1 cellular context compared by ENCODE assay signal in the genomic region with DNA sequence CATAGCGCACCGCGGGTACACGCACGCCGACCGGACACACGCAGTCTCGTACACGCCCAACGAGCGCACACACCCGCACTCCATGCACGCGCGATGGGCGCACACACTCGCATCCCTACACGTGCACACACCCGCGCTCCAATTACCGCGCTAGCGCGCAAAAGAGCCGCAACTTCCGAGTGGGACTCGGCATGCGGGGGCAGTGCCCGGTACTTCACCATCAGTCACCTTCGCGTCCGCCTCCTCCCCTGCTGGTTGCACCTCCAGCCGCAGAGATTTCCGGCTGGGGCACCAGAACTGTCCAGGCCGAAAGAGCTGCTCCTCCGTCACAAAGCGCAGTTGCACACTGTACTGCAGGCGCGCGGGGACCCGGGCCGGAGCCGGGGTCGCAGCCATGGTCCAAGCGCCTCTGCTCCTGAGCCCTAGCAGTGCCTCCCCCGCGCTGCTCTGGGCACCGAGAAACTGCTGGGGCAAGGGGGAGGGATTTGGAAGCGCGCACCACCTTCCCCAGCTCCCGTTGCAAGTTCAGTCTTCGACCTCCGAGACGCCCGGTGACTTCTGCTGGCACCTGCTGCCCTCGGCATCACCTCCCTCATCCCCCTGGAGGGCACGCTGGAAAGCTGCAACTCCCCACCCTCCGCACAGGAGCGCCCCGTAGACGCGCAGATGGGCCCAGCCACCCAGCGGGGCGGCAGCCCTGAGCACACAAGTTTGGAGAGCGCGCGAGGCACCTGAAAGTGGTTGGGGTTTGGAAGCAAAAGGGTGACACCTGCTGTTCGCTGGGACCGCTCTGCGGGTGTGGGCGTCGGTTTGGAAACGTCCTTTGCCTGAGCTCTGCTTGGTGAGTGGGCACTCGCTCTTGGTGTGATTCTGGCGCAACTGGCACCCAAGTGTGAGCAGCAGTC.
TF ChIP-seq lines count a peak whose summit lies in the region.

No MANE protein-coding gene starts in this region.

TF ChIP-seq in HepG2, 621 proteins besides CTCF, POLR2A, EP300 and RAD21 (continued from another document and continues in another):
- TF ChIP-seq, protein P1, sequence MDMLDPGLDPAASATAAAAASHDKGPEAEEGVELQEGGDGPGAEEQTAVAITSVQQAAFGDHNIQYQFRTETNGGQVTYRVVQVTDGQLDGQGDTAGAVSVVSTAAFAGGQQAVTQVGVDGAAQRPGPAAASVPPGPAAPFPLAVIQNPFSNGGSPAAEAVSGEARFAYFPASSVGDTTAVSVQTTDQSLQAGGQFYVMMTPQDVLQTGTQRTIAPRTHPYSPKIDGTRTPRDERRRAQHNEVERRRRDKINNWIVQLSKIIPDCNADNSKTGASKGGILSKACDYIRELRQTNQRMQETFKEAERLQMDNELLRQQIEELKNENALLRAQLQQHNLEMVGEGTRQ (IDR thresholded peaks at IDR 0.05; ENCODE audit: low read depth, low read length), result no peak
- TF ChIP-seq, protein P1 (CRISPR knock-in tag; IDR thresholded peaks at IDR 0.05; ENCODE audit: borderline replicate concordance), result no peak
- TF ChIP-seq NAIF1 (CRISPR knock-in tag; IDR thresholded peaks at IDR 0.05; ENCODE audit: borderline replicate concordance), result no peak
- no peak for TF ChIP-seq ONECUT2 (CRISPR knock-in tag; IDR thresholded peaks at IDR 0.05)
- 0 out of 2 replicates have a peak, but pooled peaks have one; percentile 25 for TF ChIP-seq SP2 (CRISPR knock-in tag; IDR thresholded peaks at IDR 0.05)
- TF ChIP-seq, protein P2, sequence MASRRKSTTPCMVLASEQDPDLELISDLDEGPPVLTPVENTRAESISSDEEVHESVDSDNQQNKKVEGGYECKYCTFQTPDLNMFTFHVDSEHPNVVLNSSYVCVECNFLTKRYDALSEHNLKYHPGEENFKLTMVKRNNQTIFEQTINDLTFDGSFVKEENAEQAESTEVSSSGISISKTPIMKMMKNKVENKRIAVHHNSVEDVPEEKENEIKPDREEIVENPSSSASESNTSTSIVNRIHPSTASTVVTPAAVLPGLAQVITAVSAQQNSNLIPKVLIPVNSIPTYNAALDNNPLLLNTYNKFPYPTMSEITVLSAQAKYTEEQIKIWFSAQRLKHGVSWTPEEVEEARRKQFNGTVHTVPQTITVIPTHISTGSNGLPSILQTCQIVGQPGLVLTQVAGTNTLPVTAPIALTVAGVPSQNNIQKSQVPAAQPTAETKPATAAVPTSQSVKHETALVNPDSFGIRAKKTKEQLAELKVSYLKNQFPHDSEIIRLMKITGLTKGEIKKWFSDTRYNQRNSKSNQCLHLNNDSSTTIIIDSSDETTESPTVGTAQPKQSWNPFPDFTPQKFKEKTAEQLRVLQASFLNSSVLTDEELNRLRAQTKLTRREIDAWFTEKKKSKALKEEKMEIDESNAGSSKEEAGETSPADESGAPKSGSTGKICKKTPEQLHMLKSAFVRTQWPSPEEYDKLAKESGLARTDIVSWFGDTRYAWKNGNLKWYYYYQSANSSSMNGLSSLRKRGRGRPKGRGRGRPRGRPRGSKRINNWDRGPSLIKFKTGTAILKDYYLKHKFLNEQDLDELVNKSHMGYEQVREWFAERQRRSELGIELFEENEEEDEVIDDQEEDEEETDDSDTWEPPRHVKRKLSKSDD (CRISPR knock-in tag; IDR thresholded peaks at IDR 0.05; ENCODE audit: low read depth), result no peak
- TF ChIP-seq, protein P3, sequence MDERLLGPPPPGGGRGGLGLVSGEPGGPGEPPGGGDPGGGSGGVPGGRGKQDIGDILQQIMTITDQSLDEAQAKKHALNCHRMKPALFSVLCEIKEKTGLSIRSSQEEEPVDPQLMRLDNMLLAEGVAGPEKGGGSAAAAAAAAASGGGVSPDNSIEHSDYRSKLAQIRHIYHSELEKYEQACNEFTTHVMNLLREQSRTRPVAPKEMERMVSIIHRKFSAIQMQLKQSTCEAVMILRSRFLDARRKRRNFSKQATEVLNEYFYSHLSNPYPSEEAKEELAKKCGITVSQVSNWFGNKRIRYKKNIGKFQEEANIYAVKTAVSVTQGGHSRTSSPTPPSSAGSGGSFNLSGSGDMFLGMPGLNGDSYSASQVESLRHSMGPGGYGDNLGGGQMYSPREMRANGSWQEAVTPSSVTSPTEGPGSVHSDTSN (CRISPR knock-in tag; IDR thresholded peaks at IDR 0.05), result no peak
- TF ChIP-seq ZNF446 (CRISPR knock-in tag; IDR thresholded peaks at IDR 0.05), result no peak
- no peak for TF ChIP-seq ZNF207 (IDR thresholded peaks at IDR 0.05; ENCODE audit: borderline replicate concordance)
- TF ChIP-seq, protein P4, sequence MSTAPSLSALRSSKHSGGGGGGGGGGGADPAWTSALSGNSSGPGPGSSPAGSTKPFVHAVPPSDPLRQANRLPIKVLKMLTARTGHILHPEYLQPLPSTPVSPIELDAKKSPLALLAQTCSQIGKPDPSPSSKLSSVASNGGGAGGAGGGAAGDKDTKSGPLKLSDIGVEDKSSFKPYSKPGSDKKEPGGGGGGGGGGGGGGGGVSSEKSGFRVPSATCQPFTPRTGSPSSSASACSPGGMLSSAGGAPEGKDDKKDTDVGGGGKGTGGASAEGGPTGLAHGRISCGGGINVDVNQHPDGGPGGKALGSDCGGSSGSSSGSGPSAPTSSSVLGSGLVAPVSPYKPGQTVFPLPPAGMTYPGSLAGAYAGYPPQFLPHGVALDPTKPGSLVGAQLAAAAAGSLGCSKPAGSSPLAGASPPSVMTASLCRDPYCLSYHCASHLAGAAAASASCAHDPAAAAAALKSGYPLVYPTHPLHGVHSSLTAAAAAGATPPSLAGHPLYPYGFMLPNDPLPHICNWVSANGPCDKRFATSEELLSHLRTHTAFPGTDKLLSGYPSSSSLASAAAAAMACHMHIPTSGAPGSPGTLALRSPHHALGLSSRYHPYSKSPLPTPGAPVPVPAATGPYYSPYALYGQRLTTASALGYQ (CRISPR knock-in tag; IDR thresholded peaks at IDR 0.05), result no peak
- TF ChIP-seq, protein P5, sequence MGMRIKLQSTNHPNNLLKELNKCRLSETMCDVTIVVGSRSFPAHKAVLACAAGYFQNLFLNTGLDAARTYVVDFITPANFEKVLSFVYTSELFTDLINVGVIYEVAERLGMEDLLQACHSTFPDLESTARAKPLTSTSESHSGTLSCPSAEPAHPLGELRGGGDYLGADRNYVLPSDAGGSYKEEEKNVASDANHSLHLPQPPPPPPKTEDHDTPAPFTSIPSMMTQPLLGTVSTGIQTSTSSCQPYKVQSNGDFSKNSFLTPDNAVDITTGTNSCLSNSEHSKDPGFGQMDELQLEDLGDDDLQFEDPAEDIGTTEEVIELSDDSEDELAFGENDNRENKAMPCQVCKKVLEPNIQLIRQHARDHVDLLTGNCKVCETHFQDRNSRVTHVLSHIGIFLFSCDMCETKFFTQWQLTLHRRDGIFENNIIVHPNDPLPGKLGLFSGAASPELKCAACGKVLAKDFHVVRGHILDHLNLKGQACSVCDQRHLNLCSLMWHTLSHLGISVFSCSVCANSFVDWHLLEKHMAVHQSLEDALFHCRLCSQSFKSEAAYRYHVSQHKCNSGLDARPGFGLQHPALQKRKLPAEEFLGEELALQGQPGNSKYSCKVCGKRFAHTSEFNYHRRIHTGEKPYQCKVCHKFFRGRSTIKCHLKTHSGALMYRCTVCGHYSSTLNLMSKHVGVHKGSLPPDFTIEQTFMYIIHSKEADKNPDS (CRISPR knock-in tag; IDR thresholded peaks at IDR 0.05), result no peak
- TF ChIP-seq EED (CRISPR knock-in tag; IDR thresholded peaks at IDR 0.05), result no peak
- TF ChIP-seq ZMAT3 (CRISPR knock-in tag; conservative IDR thresholded peaks at IDR 0.05), result no peak
- no peak for TF ChIP-seq POLR2AphosphoS5 (IDR thresholded peaks at IDR 0.05; ENCODE audit: low read depth, low read length)
- TF ChIP-seq TCF7 (IDR thresholded peaks at IDR 0.05; ENCODE audit: low read depth), result no peak
- TF ChIP-seq KDM3A (CRISPR knock-in tag; IDR thresholded peaks at IDR 0.05; ENCODE audit: low read depth), result 0 out of 2 replicates have a peak, but pooled peaks have one; percentile 50
- no peak for TF ChIP-seq TOE1 (CRISPR knock-in tag; IDR thresholded peaks at IDR 0.05)
- TF ChIP-seq ESRRA (CRISPR knock-in tag; IDR thresholded peaks at IDR 0.05; ENCODE audit: low read depth), result 0 out of 2 replicates have a peak, but pooled peaks have one; percentile 18
- TF ChIP-seq ZNF678 (CRISPR knock-in tag; IDR thresholded peaks at IDR 0.05), result peak; percentile 31; the same call in 1 of the 2 replicates
- TF ChIP-seq NFATC3 (CRISPR knock-in tag; IDR thresholded peaks at IDR 0.05), result no peak
- no peak for TF ChIP-seq MBD4 (IDR thresholded peaks at IDR 0.05; ENCODE audit: borderline replicate concordance, low read length)
- no peak for TF ChIP-seq SRF (IDR thresholded peaks at IDR 0.05; ENCODE audit: low read depth, low read length)
- no peak for TF ChIP-seq SOX13 (IDR thresholded peaks at IDR 0.05)
- TF ChIP-seq SOX13 (CRISPR knock-in tag; conservative IDR thresholded peaks at IDR 0.05 in 1 of 2, IDR thresholded peaks at IDR 0.05 in 1 of 2), result no peak
- TF ChIP-seq ZNF737 (CRISPR knock-in tag; IDR thresholded peaks at IDR 0.05; ENCODE audit: borderline replicate concordance), result no peak
- TF ChIP-seq, protein P6, sequence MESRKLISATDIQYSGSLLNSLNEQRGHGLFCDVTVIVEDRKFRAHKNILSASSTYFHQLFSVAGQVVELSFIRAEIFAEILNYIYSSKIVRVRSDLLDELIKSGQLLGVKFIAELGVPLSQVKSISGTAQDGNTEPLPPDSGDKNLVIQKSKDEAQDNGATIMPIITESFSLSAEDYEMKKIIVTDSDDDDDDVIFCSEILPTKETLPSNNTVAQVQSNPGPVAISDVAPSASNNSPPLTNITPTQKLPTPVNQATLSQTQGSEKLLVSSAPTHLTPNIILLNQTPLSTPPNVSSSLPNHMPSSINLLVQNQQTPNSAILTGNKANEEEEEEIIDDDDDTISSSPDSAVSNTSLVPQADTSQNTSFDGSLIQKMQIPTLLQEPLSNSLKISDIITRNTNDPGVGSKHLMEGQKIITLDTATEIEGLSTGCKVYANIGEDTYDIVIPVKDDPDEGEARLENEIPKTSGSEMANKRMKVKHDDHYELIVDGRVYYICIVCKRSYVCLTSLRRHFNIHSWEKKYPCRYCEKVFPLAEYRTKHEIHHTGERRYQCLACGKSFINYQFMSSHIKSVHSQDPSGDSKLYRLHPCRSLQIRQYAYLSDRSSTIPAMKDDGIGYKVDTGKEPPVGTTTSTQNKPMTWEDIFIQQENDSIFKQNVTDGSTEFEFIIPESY (CRISPR knock-in tag; IDR thresholded peaks at IDR 0.05), result no peak
- TF ChIP-seq EEA1 (CRISPR knock-in tag; IDR thresholded peaks at IDR 0.05; ENCODE audit: borderline replicate concordance), result 0 out of 2 replicates have a peak, but pooled peaks have one; percentile 35
- TF ChIP-seq, protein P7, sequence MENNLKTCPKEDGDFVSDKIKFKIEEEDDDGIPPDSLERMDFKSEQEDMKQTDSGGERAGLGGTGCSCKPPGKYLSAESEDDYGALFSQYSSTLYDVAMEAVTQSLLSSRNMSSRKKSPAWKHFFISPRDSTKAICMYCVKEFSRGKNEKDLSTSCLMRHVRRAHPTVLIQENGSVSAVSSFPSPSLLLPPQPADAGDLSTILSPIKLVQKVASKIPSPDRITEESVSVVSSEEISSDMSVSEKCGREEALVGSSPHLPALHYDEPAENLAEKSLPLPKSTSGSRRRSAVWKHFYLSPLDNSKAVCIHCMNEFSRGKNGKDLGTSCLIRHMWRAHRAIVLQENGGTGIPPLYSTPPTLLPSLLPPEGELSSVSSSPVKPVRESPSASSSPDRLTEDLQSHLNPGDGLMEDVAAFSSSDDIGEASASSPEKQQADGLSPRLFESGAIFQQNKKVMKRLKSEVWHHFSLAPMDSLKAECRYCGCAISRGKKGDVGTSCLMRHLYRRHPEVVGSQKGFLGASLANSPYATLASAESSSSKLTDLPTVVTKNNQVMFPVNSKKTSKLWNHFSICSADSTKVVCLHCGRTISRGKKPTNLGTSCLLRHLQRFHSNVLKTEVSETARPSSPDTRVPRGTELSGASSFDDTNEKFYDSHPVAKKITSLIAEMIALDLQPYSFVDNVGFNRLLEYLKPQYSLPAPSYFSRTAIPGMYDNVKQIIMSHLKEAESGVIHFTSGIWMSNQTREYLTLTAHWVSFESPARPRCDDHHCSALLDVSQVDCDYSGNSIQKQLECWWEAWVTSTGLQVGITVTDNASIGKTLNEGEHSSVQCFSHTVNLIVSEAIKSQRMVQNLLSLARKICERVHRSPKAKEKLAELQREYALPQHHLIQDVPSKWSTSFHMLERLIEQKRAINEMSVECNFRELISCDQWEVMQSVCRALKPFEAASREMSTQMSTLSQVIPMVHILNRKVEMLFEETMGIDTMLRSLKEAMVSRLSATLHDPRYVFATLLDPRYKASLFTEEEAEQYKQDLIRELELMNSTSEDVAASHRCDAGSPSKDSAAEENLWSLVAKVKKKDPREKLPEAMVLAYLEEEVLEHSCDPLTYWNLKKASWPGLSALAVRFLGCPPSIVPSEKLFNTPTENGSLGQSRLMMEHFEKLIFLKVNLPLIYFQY (CRISPR knock-in tag; IDR thresholded peaks at IDR 0.05; ENCODE audit: borderline replicate concordance), result no peak
- TF ChIP-seq GLI4 (CRISPR knock-in tag; IDR thresholded peaks at IDR 0.05; ENCODE audit: borderline replicate concordance), result no peak
- no peak for TF ChIP-seq SSRP1 (CRISPR knock-in tag; IDR thresholded peaks at IDR 0.05)
- TF ChIP-seq ZSCAN21 (CRISPR knock-in tag; IDR thresholded peaks at IDR 0.05; ENCODE audit: borderline replicate concordance), result no peak
- TF ChIP-seq ZFAT (CRISPR knock-in tag; conservative IDR thresholded peaks at IDR 0.05), result no peak
- no peak for TF ChIP-seq CC2D1A (CRISPR knock-in tag; IDR thresholded peaks at IDR 0.05)
- TF ChIP-seq MXI1 (IDR thresholded peaks at IDR 0.05; ENCODE audit: borderline replicate concordance, low read depth, low read length), result no peak
- no peak for TF ChIP-seq KDM1A (CRISPR knock-in tag; IDR thresholded peaks at IDR 0.05)
- no peak for TF ChIP-seq ZNF569 (CRISPR knock-in tag; IDR thresholded peaks at IDR 0.05; ENCODE audit: borderline replicate concordance)
- no peak for TF ChIP-seq HOXA9 (CRISPR knock-in tag; IDR thresholded peaks at IDR 0.05; ENCODE audit: borderline replicate concordance)
- TF ChIP-seq SIX1 (CRISPR knock-in tag; IDR thresholded peaks at IDR 0.05; ENCODE audit: borderline replicate concordance), result no peak
- no peak for TF ChIP-seq SMARCE1 (IDR thresholded peaks at IDR 0.05; ENCODE audit: borderline replicate concordance)
- TF ChIP-seq ZFP41 (CRISPR knock-in tag; IDR thresholded peaks at IDR 0.05; ENCODE audit: borderline replicate concordance), result no peak
- peak; percentile 57; the same call in 1 of the 2 replicates for TF ChIP-seq ZNF546 (CRISPR knock-in tag; conservative IDR thresholded peaks at IDR 0.05)
- no peak for TF ChIP-seq ZNF430 (CRISPR knock-in tag; IDR thresholded peaks at IDR 0.05)
- TF ChIP-seq SP1 (IDR thresholded peaks at IDR 0.05), result no peak
- no peak for TF ChIP-seq SP1 (CRISPR knock-in tag; IDR thresholded peaks at IDR 0.05)
- no peak for TF ChIP-seq NFE2L2 (IDR thresholded peaks at IDR 0.05; ENCODE audit: low read length)
- no peak for TF ChIP-seq RFX5 (IDR thresholded peaks at IDR 0.05; ENCODE audit: low read depth, low read length)
- TF ChIP-seq CEBPB (IDR thresholded peaks at IDR 0.05; ENCODE audit: borderline replicate concordance, low read depth, low read length), result no peak
- no peak for TF ChIP-seq GATAD1 (CRISPR knock-in tag; IDR thresholded peaks at IDR 0.05)
- no peak for TF ChIP-seq ZNF83 (CRISPR knock-in tag; IDR thresholded peaks at IDR 0.05; ENCODE audit: borderline replicate concordance)
